1 cellular context compared by ENCODE assay signal in genomic region chrX:155026727-155027508, GRCh38.
A peak's percentile ranks its signal among the peaks of the same experiment; 100 is the strongest.
TF ChIP-seq lines count a peak whose summit lies in the region.

TSS of gene FUNDC2 (plus strand) at chrX:155026844. CDS start at chrX:155026939, 95 bp downstream.

TF ChIP-seq in HepG2, 621 proteins besides CTCF, POLR2A, EP300 and RAD21 (continued from another document and continues in another):
- TF ChIP-seq ZNF687 (CRISPR knock-in tag; IDR thresholded peaks at IDR 0.05), result peak; percentile 93
- TF ChIP-seq ZNF878 (CRISPR knock-in tag; IDR thresholded peaks at IDR 0.05), result no peak
- TF ChIP-seq ATF2 (CRISPR knock-in tag; IDR thresholded peaks at IDR 0.05), result peak; percentile 29; the same call in 1 of the 2 replicates
- 0 out of 2 replicates have a peak, but pooled peaks have one; percentile 32 for TF ChIP-seq POGK (CRISPR knock-in tag; conservative IDR thresholded peaks at IDR 0.05)
- TF ChIP-seq RBFOX2 (IDR thresholded peaks at IDR 0.05; ENCODE audit: low read depth, low read length), result peak; percentile 90
- peak; percentile 63; the same call in 1 of the 2 replicates for TF ChIP-seq MTERF4 (CRISPR knock-in tag; IDR thresholded peaks at IDR 0.05)
- peak; percentile 57; the same call in 1 of the 2 replicates for TF ChIP-seq PHF20 (CRISPR knock-in tag; IDR thresholded peaks at IDR 0.05)
- no peak for TF ChIP-seq ZNF770 (CRISPR knock-in tag; IDR thresholded peaks at IDR 0.05)
- TF ChIP-seq HDAC1 (CRISPR knock-in tag; IDR thresholded peaks at IDR 0.05), result peak; percentile 46; the same call in 1 of the 2 replicates
- no peak for TF ChIP-seq HCFC1 (IDR thresholded peaks at IDR 0.05; ENCODE audit: low read depth, low read length)
- TF ChIP-seq ZBTB43 (CRISPR knock-in tag; conservative IDR thresholded peaks at IDR 0.05), result no peak
- peak; percentile 85 for TF ChIP-seq ETV5 (CRISPR knock-in tag; IDR thresholded peaks at IDR 0.05; ENCODE audit: borderline replicate concordance)
- no peak for TF ChIP-seq SP140L (CRISPR knock-in tag; IDR thresholded peaks at IDR 0.05; ENCODE audit: borderline replicate concordance)
- no peak for TF ChIP-seq ZNF552 (CRISPR knock-in tag; IDR thresholded peaks at IDR 0.05; ENCODE audit: borderline replicate concordance)
- TF ChIP-seq ERF (CRISPR knock-in tag; IDR thresholded peaks at IDR 0.05), result peak; percentile 55
- TF ChIP-seq ZNF709 (CRISPR knock-in tag; IDR thresholded peaks at IDR 0.05), result peak; percentile 75; the same call in 1 of the 2 replicates
- no peak for TF ChIP-seq MAFG (CRISPR knock-in tag; IDR thresholded peaks at IDR 0.05)
- no peak for TF ChIP-seq ZBTB26 (CRISPR knock-in tag; IDR thresholded peaks at IDR 0.05; ENCODE audit: borderline replicate concordance)
- 0 out of 2 replicates have a peak, but pooled peaks have one; percentile 65 for TF ChIP-seq SRY (CRISPR knock-in tag; IDR thresholded peaks at IDR 0.05)
- TF ChIP-seq ASH2L (IDR thresholded peaks at IDR 0.05; ENCODE audit: insufficient read length, low read depth, low read length), result peak; percentile 25
- 0 out of 2 replicates have a peak, but pooled peaks have one; percentile 36 for TF ChIP-seq ZBED4 (CRISPR knock-in tag; IDR thresholded peaks at IDR 0.05; ENCODE audit: borderline replicate concordance)
- TF ChIP-seq ZNF354B (CRISPR knock-in tag; IDR thresholded peaks at IDR 0.05), result no peak
- 0 out of 2 replicates have a peak, but pooled peaks have one; percentile 27 for TF ChIP-seq ZFP82 (CRISPR knock-in tag; IDR thresholded peaks at IDR 0.05; ENCODE audit: borderline replicate concordance)
- no peak for TF ChIP-seq ZNF678 (CRISPR knock-in tag; IDR thresholded peaks at IDR 0.05)
- no peak for TF ChIP-seq FOXA1 (IDR thresholded peaks at IDR 0.05)
- no peak for TF ChIP-seq FOXA1 (CRISPR knock-in tag; IDR thresholded peaks at IDR 0.05)
- TF ChIP-seq ZNF501 (CRISPR knock-in tag; IDR thresholded peaks at IDR 0.05), result no peak
- TF ChIP-seq ZNF574 (CRISPR knock-in tag; IDR thresholded peaks at IDR 0.05), result peak; percentile 51; the same call in 1 of the 2 replicates
- TF ChIP-seq PATZ1 (CRISPR knock-in tag; IDR thresholded peaks at IDR 0.05), result peak; percentile 17; the same call in 1 of the 2 replicates
- peak; percentile 54; the same call in 1 of the 2 replicates for TF ChIP-seq TOPORS (CRISPR knock-in tag; IDR thresholded peaks at IDR 0.05)
- TF ChIP-seq CREB3 (CRISPR knock-in tag; IDR thresholded peaks at IDR 0.05), result no peak
